In genomic region chr4:140004580-140005314, GRCh38 we compare ENCODE assay signal across 8 cellular contexts.
A peak's percentile ranks its signal among the peaks of the same experiment; 100 is the strongest.
DNase-seq lines count a peak whose midpoint lies in the region; ATAC-seq and TF ChIP-seq lines count a peak whose summit lies in the region.

No MANE protein-coding gene starts in this region.

- no peaks in the 10 kb centered on the region for H3K9me3 Mint-ChIP-seq in CD8-positive, alpha-beta T cell

- H3K27me3 Mint-ChIP-seq in CD8-positive, alpha-beta T cell (ENCODE audit: low read depth): peaks cover 5% of the 10 kb centered on the region

- CTCF ChIA-PET in CD8-positive, alpha-beta T cell (lab: Charles Lee): interaction anchor here (1.1 to 1.3 kb wide), 2 partner anchors 248 to 355 kb away, joined by 3 to 4 read pairs; no protein-coding TSS in a partner anchor

- H3K4me1 Mint-ChIP-seq in CD8-positive, alpha-beta T cell (ENCODE audit: low read depth): no peaks in the 10 kb centered on the region

- peak; percentile 76 for ATAC-seq in Right ventricle myocardium inferior
- ATAC-seq in GM18868 (IDR thresholded peaks at IDR 0.05; ENCODE audit: unreplicated experiment): no peak
- ATAC-seq in GM18502 (IDR thresholded peaks at IDR 0.05; ENCODE audit: poor library complexity, unreplicated experiment): no peak
- no peak for ATAC-seq in CD8-positive, alpha-beta T cell

- H3K36me3 ChIP-seq in ES-I3 (ENCODE audit: insufficient read depth, low read length) (no peaks in the 10 kb centered on the region), SJCRH30 (no peaks in the 10 kb centered on the region)
- H3K36me3 ChIP-seq in CD8-positive, alpha-beta T cell (ENCODE audit: insufficient read depth, low read length): no peaks in the 10 kb centered on the region

- TF ChIP-seq CTCF in CD8-positive, alpha-beta T cell (IDR thresholded peaks at IDR 0.05): no peak

- peak overlapping the region; percentile 44 for H3K9ac ChIP-seq in ES-I3 (ENCODE audit: low read depth, low read length)

- no peaks in the 10 kb centered on the region for H3K9me3 ChIP-seq in ES-I3 (ENCODE audit: control insufficient read depth, insufficient read depth, low read length)
- no peaks in the 10 kb centered on the region for H3K9me3 ChIP-seq in SJCRH30 (replicated peaks)
- H3K9me3 ChIP-seq in CD8-positive, alpha-beta T cell (ENCODE audit: low read length): no peaks in the 10 kb centered on the region

- no peaks in the 10 kb centered on the region for H3K36me3 Mint-ChIP-seq in CD8-positive, alpha-beta T cell

- peaks cover 16% of the 10 kb centered on the region for H3K4me1 ChIP-seq in ES-I3 (ENCODE audit: insufficient read depth, low read length)
- H3K4me1 ChIP-seq in SJCRH30: 0 out of 2 replicates have a peak, but pooled peaks cover 3% of the 10 kb centered on the region
- no peaks in the 10 kb centered on the region for H3K4me1 ChIP-seq in CD8-positive, alpha-beta T cell (ENCODE audit: insufficient read depth, low read length)

- no peak overlapping the region for H3K4me3 Mint-ChIP-seq in CD8-positive, alpha-beta T cell

- H3K27me3 ChIP-seq in SJCRH30: no peaks in the 10 kb centered on the region
- H3K27me3 ChIP-seq in CD8-positive, alpha-beta T cell (ENCODE audit: insufficient read depth, low read length): no peaks in the 10 kb centered on the region

- H3K27ac Mint-ChIP-seq in CD8-positive, alpha-beta T cell: no peak overlapping the region

- H3K4me3 ChIP-seq in SJCRH30: peak overlapping the region; percentile 32
- no peak overlapping the region for H3K4me3 ChIP-seq in CD8-positive, alpha-beta T cell (ENCODE audit: low read depth, low read length)

- intact Hi-C loops in Right ventricle myocardium inferior (cut with DNase I) (loop anchor here (5.0 kb wide), 1 partner anchor 87 kb away; no protein-coding TSS in a partner anchor), posterior cingulate gyrus (cut with DNase I) (loop anchor here (10.0 kb wide), 1 partner anchor 270 kb away; no protein-coding TSS in a partner anchor), posterior vena cava (cut with DNase I) (no loop called here)
- intact Hi-C loops in CD8-positive, alpha-beta T cell (cut with DNase I, micrococcal nuclease): no loop called here

- POLR2A ChIA-PET in CD8-positive, alpha-beta T cell (lab: Charles Lee): no interaction called here

- peak; percentile 61 to 74 for DNase-seq in SJCRH30
- peak; percentile 66 for DNase-seq in Right ventricle myocardium inferior (ENCODE audit: missing footprints)
- peak; percentile 34 to 91 (median 46) for DNase-seq in posterior cingulate gyrus
- DNase-seq in posterior vena cava (ENCODE audit: low spot score): no peak
- no peak for DNase-seq in CD8-positive, alpha-beta T cell

- H3K27ac ChIP-seq in SJCRH30: peak overlapping the region; percentile 34; the same call in 1 of the 2 replicates
- H3K27ac ChIP-seq in CD8-positive, alpha-beta T cell (ENCODE audit: low read depth, low read length): no peak overlapping the region

Comparison
In these comparisons a context has a peak if more than half of its experiments do, and no peak if none do; other contexts are left out.
1. DNase-seq: peak in SJCRH30 (2 of 2), Right ventricle myocardium inferior (single experiment) and posterior cingulate gyrus (10 of 10); none in posterior vena cava (single experiment) and CD8-positive, alpha-beta T cell (0 of 7).
2. intact Hi-C loops: an anchor here in Right ventricle myocardium inferior (5.0 kb wide) and posterior cingulate gyrus (10.0 kb wide); none called in posterior vena cava and CD8-positive, alpha-beta T cell.